Comparison of ENCODE assay signal across 20 cellular contexts in the genomic region with DNA sequence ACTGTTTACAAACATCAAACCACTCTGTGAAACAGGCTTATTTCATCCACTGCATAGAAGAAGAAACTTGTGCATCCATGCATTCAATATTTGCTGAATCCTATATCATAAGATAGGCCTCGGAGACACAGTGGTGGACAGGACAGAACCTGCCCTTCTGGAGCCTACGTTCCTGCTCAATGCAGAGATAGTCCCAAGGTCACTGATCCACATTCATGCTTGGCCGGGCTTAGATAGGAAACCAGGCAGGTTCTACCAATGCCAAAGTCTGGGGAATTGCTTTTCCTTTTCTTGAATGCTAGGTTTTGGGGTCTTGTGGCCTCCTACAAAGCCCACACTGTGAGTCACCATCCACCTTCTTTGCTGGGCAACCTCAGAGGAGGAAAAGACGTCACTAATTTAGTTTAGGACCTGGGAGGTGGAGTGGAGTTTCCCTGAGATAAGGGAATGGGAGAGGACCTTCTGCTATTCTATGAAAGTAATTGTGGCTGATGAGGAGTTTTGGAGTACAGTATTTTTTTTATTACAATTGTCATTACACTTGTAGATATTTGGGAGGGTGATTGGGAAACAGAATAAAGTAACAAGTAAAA.
DNase-seq lines count a peak whose midpoint lies in the region; ATAC-seq, FAIRE-seq and TF ChIP-seq lines count a peak whose summit lies in the region.
"Had no signal": no experiment of that assay in that cellular context is flagged by ENCODE, and none has a peak within 500 bp of the region (broad histone marks: within the 10 kb centered on the region; RNA-seq: fewer than 3 reads in every experiment).

No MANE protein-coding gene starts in this region.

- intact Hi-C loops in HepG2 (cut with micrococcal nuclease; ENCODE audit: unreplicated experiment) (no loop called here), right lobe of liver (cut with DNase I) (no loop called here)

- in situ Hi-C loops in HepG2 (cut with HindIII; ENCODE audit: extremely low pct_ligation_motif_present, low pct_unique_long_range_greater_than_20kb): loop anchor here (25.0 kb wide), 2 partner anchors 627 to 1202 kb away; no protein-coding TSS in a partner anchor

- no peak overlapping the region for H4K5ac ChIP-seq in H1 (ENCODE audit: insufficient read length, low read depth, low read length)

- no peak overlapping the region for H3K9ac ChIP-seq in HepG2 (ENCODE audit: insufficient read depth, low read depth, low read length)
- H3K9ac ChIP-seq in H1 (replicated peaks in 1 of 4; ENCODE audit: extremely low read depth in 1 of 4, low read depth in 3 of 4, low read length in 3 of 4): no peak overlapping the region

- TF ChIP-seq CTCF in HepG2 (CRISPR knock-in tag; IDR thresholded peaks at IDR 0.05) (no peak), right lobe of liver (IDR thresholded peaks at IDR 0.05) (no peak), H1 (IDR thresholded peaks at IDR 0.05; ENCODE audit: control extremely low read depth in 1 of 3, insufficient read depth in 1 of 3, low read depth in 1 of 3, low read length in 3 of 3) (no peak)

- H3K36me3 ChIP-seq in HepG2 (replicated peaks in 1 of 2; ENCODE audit: control insufficient read depth in 1 of 2, insufficient read depth in 2 of 2, low read length in 2 of 2) (no peaks in the 10 kb centered on the region), right lobe of liver (no peaks in the 10 kb centered on the region), H1 (ENCODE audit: control insufficient read depth in 2 of 4, insufficient read depth in 4 of 4, low read length in 3 of 4) (no peaks in the 10 kb centered on the region)

- 0% methylated on average over 4 of the region's 4 CpGs for WGBS in HepG2 (ENCODE audit: low lambda C conversion rate)
- WGBS in right lobe of liver (ENCODE audit: insufficient coverage, low coverage, low lambda C conversion rate, missing lambda C conversion rate): 60% methylated on average over 1 of the region's 4 CpGs
- WGBS in H1 (ENCODE audit: extremely low coverage in 1 of 2, insufficient coverage in 1 of 2, insufficient read length in 1 of 2, insufficient replicate concordance in 2 of 2, low coverage in 1 of 2, low lambda C conversion rate in 2 of 2, missing lambda C conversion rate in 1 of 2), 2 experiments: 92% methylated on average over 4 of the region's 4 CpGs; no CpG with 5 or more reads in 1 of the 2 experiments

- no peak overlapping the region for H3K14ac ChIP-seq in H1 (ENCODE audit: insufficient read length)

- ATAC-seq in HepG2 (no peak; the same call in 2 of the 3 replicates), right lobe of liver (no peak), GM18873 (IDR thresholded peaks at IDR 0.05; ENCODE audit: low FRiP score, unreplicated experiment) (no peak), GM21529 (IDR thresholded peaks at IDR 0.05; ENCODE audit: unreplicated experiment) (no peak)
- ATAC-seq: CD8-positive, alpha-beta T cell had no signal

- H2AFZ ChIP-seq in HepG2 (ENCODE audit: low read length): no peak overlapping the region
- H2AFZ ChIP-seq in H1 (ENCODE audit: low read length): no peak overlapping the region

- no peaks in the 10 kb centered on the region for H3K4me1 ChIP-seq in HepG2 (ENCODE audit: insufficient read depth, low read length)
- no peaks in the 10 kb centered on the region for H3K4me1 ChIP-seq in right lobe of liver
- H3K4me1 ChIP-seq in H1 (replicated peaks in 1 of 4; ENCODE audit: control insufficient read depth in 3 of 4, insufficient read depth in 4 of 4, low read length in 3 of 4): no peaks in the 10 kb centered on the region

- no peak overlapping the region for H2BK20ac ChIP-seq in H1 (ENCODE audit: low read length)

- H3K27me3 ChIP-seq in HepG2 (ENCODE audit: control insufficient read depth in 1 of 2, insufficient read depth in 2 of 2, low read length in 2 of 2) (peaks cover 0 to 6% of the 10 kb centered on the region in 2 experiments; a peak in 2 of 5 replicates), right lobe of liver (no peaks in the 10 kb centered on the region), H1 (replicated peaks in 1 of 4; ENCODE audit: control insufficient read depth in 3 of 4, extremely low read depth in 1 of 4, insufficient read depth in 3 of 4, low read length in 3 of 4) (no peaks in the 10 kb centered on the region)

- TF ChIP-seq POLR2A in HepG2 (IDR thresholded peaks at IDR 0.05; ENCODE audit: insufficient read depth in 1 of 2, low read depth in 2 of 2, low read length in 2 of 2) (no peak), right lobe of liver (IDR thresholded peaks at IDR 0.05) (no peak), H1 (IDR thresholded peaks at IDR 0.05; ENCODE audit: control extremely low read depth in 1 of 2, low read depth in 2 of 2, low read length in 2 of 2) (no peak)

- no peak overlapping the region for H2BK120ac ChIP-seq in H1 (replicated peaks; ENCODE audit: low read depth, low read length)

- H3K23ac ChIP-seq in H1 (ENCODE audit: insufficient read length): no peak overlapping the region

- no peak overlapping the region for H3K4me2 ChIP-seq in HepG2 (ENCODE audit: low read depth, low read length)
- no peak overlapping the region for H3K4me2 ChIP-seq in H1 (ENCODE audit: insufficient read depth in 1 of 2, low read depth in 2 of 2, low read length in 2 of 2)

- H4K20me1 ChIP-seq in HepG2 (ENCODE audit: insufficient read depth, low read length) (no peaks in the 10 kb centered on the region), H1 (replicated peaks in 1 of 2; ENCODE audit: control insufficient read depth in 1 of 2, insufficient read depth in 2 of 2, low read length in 2 of 2) (no peaks in the 10 kb centered on the region)

- H2BK5ac ChIP-seq in H1 (ENCODE audit: low read depth, low read length): no peak overlapping the region

- no peak overlapping the region for H2BK15ac ChIP-seq in H1 (ENCODE audit: low read length)

- H2BK12ac ChIP-seq in H1 (ENCODE audit: low read depth, low read length): no peak overlapping the region

- no peaks in the 10 kb centered on the region for H3K79me1 ChIP-seq in H1 (ENCODE audit: low read depth, low read length)

- FAIRE-seq in HepG2 (lab: Jason Lieb, UNC) (no peak), H1 (lab: Jason Lieb, UNC) (no peak)
- FAIRE-seq: GM19239 had no signal

- H3K23me2 ChIP-seq in H1 (ENCODE audit: low read depth, low read length): no peaks in the 10 kb centered on the region

- DNase-seq in HepG2 (ENCODE audit: low spot score): no peak
- DNase-seq in right lobe of liver: no peak
- peak; percentile 61 for DNase-seq in NCI-H226
- no peak for DNase-seq in H1 (ENCODE audit: low read depth in 1 of 2, low spot score in 2 of 2)
- DNase-seq in Ammon's horn (ENCODE audit: low spot score): no peak
- DNase-seq: C1 segment of cervical spinal cord; CD8-positive, alpha-beta T cell; DMS153; GDM1; H7; MV-4-11; NCI-H1105 treated with DMSO at 0.1 percent for 48 hours; NCI-H2029 treated with DMSO at 0.1 percent for 48 hours; NCI-H345; NCI-H774; SHP77 had no signal

- TF ChIP-seq EP300 in HepG2 (IDR thresholded peaks at IDR 0.05; ENCODE audit: low read depth in 2 of 2, low read length in 2 of 2) (no peak), HepG2 (CRISPR knock-in tag; IDR thresholded peaks at IDR 0.05; ENCODE audit: borderline replicate concordance) (no peak), H1 (IDR thresholded peaks at IDR 0.05; ENCODE audit: borderline replicate concordance in 1 of 2, low read depth in 2 of 2, low read length in 2 of 2) (no peak)

- H3K79me2 ChIP-seq in HepG2 (ENCODE audit: insufficient read depth, low read length) (no peaks in the 10 kb centered on the region), H1 (ENCODE audit: control insufficient read depth in 1 of 2, insufficient read depth in 2 of 2, low read length in 2 of 2) (no peaks in the 10 kb centered on the region)

- H4K8ac ChIP-seq in H1 (ENCODE audit: extremely low read depth, insufficient read depth, low read length): peak overlapping the region; percentile 11; the same call in 1 of the 2 replicates

- no peak overlapping the region for H3K18ac ChIP-seq in H1 (ENCODE audit: extremely low read depth, low read length)

- TF ChIP-seq RAD21 in HepG2 (CRISPR knock-in tag; IDR thresholded peaks at IDR 0.05) (no peak), H1 (IDR thresholded peaks at IDR 0.05 in 1 of 2, conservative IDR thresholded peaks at IDR 0.05 in 1 of 2; ENCODE audit: low read depth in 2 of 2, low read length in 2 of 2) (no peak)

- H3K27ac ChIP-seq in HepG2 (ENCODE audit: extremely low read length, insufficient read depth, low read length) (no peak overlapping the region), right lobe of liver (no peak overlapping the region), H1 (ENCODE audit: low read depth, low read length) (no peak overlapping the region)
- H3K27ac ChIP-seq: HL-60 had no signal

- H3K4me3 ChIP-seq in HepG2 (replicated peaks in 1 of 3; ENCODE audit: insufficient read depth in 1 of 3, low read depth in 2 of 3, low read length in 3 of 3): no peak overlapping the region
- H3K4me3 ChIP-seq in right lobe of liver: no peak overlapping the region
- H3K4me3 ChIP-seq in H1 (ENCODE audit: extremely low read depth in 1 of 4, insufficient read depth in 2 of 4, low read depth in 3 of 4, low read length in 4 of 4): no peak overlapping the region

- CTCF ChIA-PET in HepG2 (lab: Yijun Ruan, JAX; ENCODE audit: low intra/inter-chr PET ratio, low total read pairs) (no interaction called here), H1 (lab: Charles Lee; ENCODE audit: partially characterized antibody) (interaction anchor here (3.2 kb wide), 1 partner anchor 8 kb away, joined by 10 read pairs; no protein-coding TSS in a partner anchor)

- no peaks in the 10 kb centered on the region for H3K9me3 ChIP-seq in HepG2 (ENCODE audit: low read length)
- H3K9me3 ChIP-seq in right lobe of liver: no peaks in the 10 kb centered on the region
- H3K9me3 ChIP-seq in H1 (ENCODE audit: insufficient read depth in 2 of 2, low read depth in 1 of 2, low read length in 1 of 2): no peaks in the 10 kb centered on the region

- no TSS peak for BruUV-seq in HepG2 (replicated peaks; lab: Mats Ljungman, UMichigan)

- POLR2A ChIA-PET in HepG2 (lab: Yijun Ruan, JAX) (no interaction called here), H1 (lab: Charles Lee; ENCODE audit: partially characterized antibody) (no interaction called here)

- H3K56ac ChIP-seq in H1 (replicated peaks; ENCODE audit: insufficient read length, low read depth, low read length): no peak overlapping the region

- no peak overlapping the region for H3K4ac ChIP-seq in H1 (replicated peaks; ENCODE audit: insufficient read length, low read depth, low read length)

- no peak overlapping the region for H4K91ac ChIP-seq in H1 (replicated peaks; ENCODE audit: insufficient read length, low read length)

- H2AK5ac ChIP-seq in H1 (ENCODE audit: low read depth, low read length): no peak overlapping the region

TF ChIP-seq in HepG2, 621 proteins besides CTCF, POLR2A, EP300 and RAD21 (continues in another document):
- TF ChIP-seq ZNF225 (CRISPR knock-in tag; IDR thresholded peaks at IDR 0.05) (no peak), NFYC (CRISPR knock-in tag; IDR thresholded peaks at IDR 0.05) (no peak)

TF ChIP-seq in H1, 55 proteins besides CTCF, POLR2A, EP300 and RAD21 (continues in another document):
- no peak for TF ChIP-seq SAP30 (IDR thresholded peaks at IDR 0.05; ENCODE audit: insufficient read depth, insufficient replicate concordance, low read length)
- TF ChIP-seq RBBP5 (IDR thresholded peaks at IDR 0.05; ENCODE audit: borderline replicate concordance, low read depth, low read length): no peak
- TF ChIP-seq CREB1 (IDR thresholded peaks at IDR 0.05): no peak
- TF ChIP-seq TBP (IDR thresholded peaks at IDR 0.05; ENCODE audit: low read depth, low read length): no peak
- no peak for TF ChIP-seq BACH1 (IDR thresholded peaks at IDR 0.05; ENCODE audit: low read length)
